ENCODE assay signal across 8 cellular contexts in genomic region chr12:21940972-21941521, GRCh38. TPM values are rescaled to one million over a fixed set of nuclear protein-coding genes. Genes with fewer than 3 reads are reported as not detected.
DNase-seq lines count a peak whose midpoint lies in the region; ATAC-seq, FAIRE-seq and TF ChIP-seq lines count a peak whose summit lies in the region.

Gene ABCC9, minus strand, starts transcription at chr12:21941426. Its CDS starts 4,752 bp downstream, at chr12:21936674.

- H2AFZ ChIP-seq in neural cell (ENCODE audit: low read depth, low read length), result no peak within 1 kb of the TSS

- CTCF ChIA-PET in activated CD4-positive, alpha-beta T cell treated with anti-CD3 and anti-CD28 coated beads, Interleukin-2, amount 10 ng/mL, durations not matched to agents 7 days and 5 days (lab: Charles Lee), result no interaction called here
- CTCF ChIA-PET in RWPE1 (lab: Yijun Ruan, JAX), result interaction anchor here (0.6 kb wide), 1 partner anchor 34 kb away, joined by 5 read pairs; no protein-coding TSS in a partner anchor

- no peaks in the 10 kb centered on the region for H3K9me2 ChIP-seq in neural cell (ENCODE audit: insufficient read depth, low read length)

- ATAC-seq in GM19463 (IDR thresholded peaks at IDR 0.05; ENCODE audit: unreplicated experiment), result peak; percentile 56
- ATAC-seq in GM21717 (IDR thresholded peaks at IDR 0.05; ENCODE audit: unreplicated experiment), result no peak

- H3K4me3 Mint-ChIP-seq in activated CD4-positive, alpha-beta T cell treated with anti-CD3 and anti-CD28 coated beads, Interleukin-2, amount 10 ng/mL, durations not matched to agents 7 days and 5 days, result peak within 1 kb of the TSS; percentile 54

- POLR2A ChIA-PET in activated CD4-positive, alpha-beta T cell treated with anti-CD3 and anti-CD28 coated beads, Interleukin-2, amount 10 ng/mL, durations not matched to agents 7 days and 5 days (lab: Charles Lee), result no interaction called here
- POLR2A ChIA-PET in RWPE1 (lab: Yijun Ruan, JAX; ENCODE audit: low non-redundant PET), result no interaction called here

- H3K36me3 ChIP-seq in neural cell (ENCODE audit: insufficient read depth, low read length), result no peaks in the 10 kb centered on the region

- no peak within 1 kb of the TSS for H3K27ac ChIP-seq in neural cell (ENCODE audit: low read length)
- H3K27ac ChIP-seq in RWPE1, result no peak within 1 kb of the TSS

- DNase-seq in activated CD4-positive, alpha-beta T cell treated with anti-CD3 and anti-CD28 coated beads, Interleukin-2, amount 10 ng/mL, durations not matched to agents 7 days and 5 days, result peak; percentile 16
- peak in 1 of 2 donors; percentile 13 for DNase-seq in frontal cortex (ENCODE audit: low spot score in 2 of 2)
- no peak for DNase-seq in NCI-H187 treated with DMSO at 0.1 percent for 48 hours (lab: John Stamatoyannopoulos, UW)
- DNase-seq in NOMO-1 treated with dmso at 0.1 percent for 144 hours (lab: John Stamatoyannopoulos, UW; ENCODE audit: unreplicated experiment), result no peak
- DNase-seq in RWPE1 (ENCODE audit: low spot score), result no peak

- peaks cover 40% of the 10 kb centered on the region for H3K27me3 ChIP-seq in neural cell (ENCODE audit: insufficient read depth, low read depth, low read length)

- FAIRE-seq in frontal cortex (lab: Jason Lieb, UNC), result no peak

- H3K9me3 ChIP-seq in neural cell (ENCODE audit: low read length), result no peaks in the 10 kb centered on the region

- no peak for TF ChIP-seq CTCF in neural cell (IDR thresholded peaks at IDR 0.05; ENCODE audit: poor library complexity, severe bottlenecking)
- no peak for TF ChIP-seq CTCF in RWPE1 (conservative IDR thresholded peaks at IDR 0.05; ENCODE audit: low read depth)

- H3K27ac Mint-ChIP-seq in activated CD4-positive, alpha-beta T cell treated with anti-CD3 and anti-CD28 coated beads, Interleukin-2, amount 10 ng/mL, durations not matched to agents 7 days and 5 days, result no peak within 1 kb of the TSS

- H4K20me1 ChIP-seq in neural cell (ENCODE audit: insufficient read depth), result no peaks in the 10 kb centered on the region

- TF ChIP-seq EP300 in neural cell (conservative IDR thresholded peaks at IDR 0.05; ENCODE audit: poor library complexity, severe bottlenecking), result no peak

- TF ChIP-seq RAD21 in neural cell (conservative IDR thresholded peaks at IDR 0.05), result no peak

- H3K9me3 Mint-ChIP-seq in activated CD4-positive, alpha-beta T cell treated with anti-CD3 and anti-CD28 coated beads, Interleukin-2, amount 10 ng/mL, durations not matched to agents 7 days and 5 days, result no peaks in the 10 kb centered on the region

- peak within 1 kb of the TSS; percentile 9 for H3K4me2 ChIP-seq in neural cell (ENCODE audit: low read length)

- no peaks in the 10 kb centered on the region for H3K79me2 ChIP-seq in neural cell (replicated peaks; ENCODE audit: insufficient read depth, low read length)

- no peak within 1 kb of the TSS for H3K9ac ChIP-seq in neural cell (ENCODE audit: low read length)

- peaks cover 62% of the 10 kb centered on the region for H3K27me3 Mint-ChIP-seq in activated CD4-positive, alpha-beta T cell treated with anti-CD3 and anti-CD28 coated beads, Interleukin-2, amount 10 ng/mL, durations not matched to agents 7 days and 5 days

- no peaks in the 10 kb centered on the region for H3F3A ChIP-seq in neural cell (ENCODE audit: insufficient read depth, low read length, poor library complexity, severe bottlenecking)

- H3K4me1 Mint-ChIP-seq in activated CD4-positive, alpha-beta T cell treated with anti-CD3 and anti-CD28 coated beads, Interleukin-2, amount 10 ng/mL, durations not matched to agents 7 days and 5 days, result peaks cover 16% of the 10 kb centered on the region

- H3K4me3 ChIP-seq in neural cell (ENCODE audit: low read length), result peak within 1 kb of the TSS; percentile 61

- H3K36me3 Mint-ChIP-seq in activated CD4-positive, alpha-beta T cell treated with anti-CD3 and anti-CD28 coated beads, Interleukin-2, amount 10 ng/mL, durations not matched to agents 7 days and 5 days (ENCODE audit: low read depth), result no peaks in the 10 kb centered on the region

TF ChIP-seq in neural cell, 6 proteins besides CTCF, POLR2A, EP300 and RAD21:
- TF ChIP-seq REST (IDR thresholded peaks at IDR 0.05; ENCODE audit: borderline replicate concordance) (no peak), TAF1 (IDR thresholded peaks at IDR 0.05; ENCODE audit: low read depth) (no peak), MXI1 (conservative IDR thresholded peaks at IDR 0.05; ENCODE audit: poor library complexity, severe bottlenecking) (no peak)

RNA-seq across cellular contexts. Expression of gene ABCC9, which starts in this region (rescaled TPM):
- total RNA-seq in activated CD4-positive, alpha-beta T cell treated with anti-CD3 and anti-CD28 coated beads, Interleukin-2, amount 10 ng/mL, durations not matched to agents 7 days and 5 days, result not detected
- 13.0 TPM for total RNA-seq in frontal cortex
- 0.32 TPM in 2 replicates for polyA plus RNA-seq in neural cell
- 0.23 and 0.24 TPM in 2 replicates for polyA minus RNA-seq in neural cell

Comparison
In these comparisons a context has a peak if more than half of its experiments do, and no peak if none do; other contexts are left out.
1. RNA of gene ABCC9 (total RNA-seq): 13.0 TPM in frontal cortex (single experiment); not detected in activated CD4-positive, alpha-beta T cell treated with anti-CD3 and anti-CD28 coated beads, Interleukin-2, amount 10 ng/mL, durations not matched to agents 7 days and 5 days; every median in the first group is over 10 times any median in the second.
2. Peak in DNase-seq in activated CD4-positive, alpha-beta T cell treated with anti-CD3 and anti-CD28 coated beads, Interleukin-2, amount 10 ng/mL, durations not matched to agents 7 days and 5 days; RNA of the gene not detected or under 1 TPM.